Comparison of ENCODE assay signal across 9 cellular contexts in genomic region chr3:144128117-144128892, GRCh38.
DNase-seq lines count a peak whose midpoint lies in the region; ATAC-seq and TF ChIP-seq lines count a peak whose summit lies in the region.
"Had no signal": no experiment of that assay in that cellular context is flagged by ENCODE, and none has a peak within 500 bp of the region (broad histone marks: within the 10 kb centered on the region; RNA-seq: fewer than 3 reads in every experiment).

No MANE protein-coding gene starts in this region.

- intact Hi-C loops in lower leg skin (cut with DNase I; ENCODE audit: low total_unique reads): loop anchor here (10.0 kb wide), 1 partner anchor 306 kb away; no protein-coding TSS in a partner anchor

- H3K4me3 ChIP-seq in epithelial cell of esophagus (ENCODE audit: low read length): no peak overlapping the region
- no peak overlapping the region for H3K4me3 ChIP-seq in lower leg skin (ENCODE audit: low read depth, poor library complexity, severe bottlenecking)

- ATAC-seq in GM18498 (IDR thresholded peaks at IDR 0.05; ENCODE audit: unreplicated experiment) (peak; percentile 99), GM21423 (IDR thresholded peaks at IDR 0.05; ENCODE audit: unreplicated experiment) (peak; percentile 97), HG03460 (IDR thresholded peaks at IDR 0.05; ENCODE audit: unreplicated experiment) (peak; percentile 98)
- ATAC-seq in activated CD4-positive, CD25-positive, alpha-beta regulatory T cell treated with anti-CD3 and anti-CD28 coated beads, Interleukin-2, amount 50 U/mL, for 24 hours: no peak

- CTCF ChIA-PET in RWPE1 (lab: Yijun Ruan, JAX): no interaction called here

- POLR2A ChIA-PET in RWPE1 (lab: Yijun Ruan, JAX; ENCODE audit: low non-redundant PET): no interaction called here

- DNase-seq in epithelial cell of esophagus (ENCODE audit: low read depth) (peak; percentile 30), RWPE1 (ENCODE audit: low spot score) (no peak), lower leg skin (ENCODE audit: low spot score in 2 of 2) (no peak)
- DNase-seq in stimulated activated CD4-positive, alpha-beta T cell treated with anti-CD3 and anti-CD28 coated beads, Interleukin-4, amount 100 ng/mL, for 1 hour: no peak
- DNase-seq: nucleus accumbens had no signal

- no peak overlapping the region for H3K27ac ChIP-seq in RWPE1

- TF ChIP-seq POLR2A in lower leg skin (IDR thresholded peaks at IDR 0.05): no peak

- no peak for TF ChIP-seq CTCF in epithelial cell of esophagus (IDR thresholded peaks at IDR 0.05; ENCODE audit: insufficient read depth, low read depth, low read length, missing control alignments)
- TF ChIP-seq CTCF in RWPE1 (conservative IDR thresholded peaks at IDR 0.05; ENCODE audit: low read depth): no peak
- no peak for TF ChIP-seq CTCF in lower leg skin (IDR thresholded peaks at IDR 0.05)

- WGBS in lower leg skin, 2 donors: 40% methylated on average over 6 of the region's 6 CpGs

Comparison
In these comparisons a context has a peak if more than half of its experiments do, and no peak if none do; other contexts are left out.
1. ATAC-seq: peak in GM18498 (single experiment), GM21423 (single experiment) and HG03460 (single experiment); none in activated CD4-positive, CD25-positive, alpha-beta regulatory T cell treated with anti-CD3 and anti-CD28 coated beads, Interleukin-2, amount 50 U/mL, for 24 hours (0 of 2).